Comparison of ENCODE assay signal across 15 cellular contexts in the genomic region with DNA sequence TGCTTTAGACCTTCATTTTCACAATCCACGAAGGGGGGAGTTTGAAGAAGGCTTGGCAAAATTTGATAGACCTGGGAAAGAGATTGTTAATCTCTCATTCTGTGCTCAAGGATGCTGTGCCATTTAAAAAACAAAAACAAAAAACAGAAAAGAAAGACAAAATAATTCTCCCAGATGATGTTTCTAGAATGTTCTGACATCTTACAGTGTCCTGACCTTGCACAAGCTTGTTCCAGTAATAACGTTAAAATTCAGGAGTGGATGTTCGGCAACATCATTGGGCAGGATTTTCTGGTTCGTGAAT.
A peak's percentile ranks its signal among the peaks of the same experiment; 100 is the strongest.
DNase-seq lines count a peak whose midpoint lies in the region; ATAC-seq and TF ChIP-seq lines count a peak whose summit lies in the region.
"Had no signal": no experiment of that assay in that cellular context is flagged by ENCODE, and none has a peak within 500 bp of the region (broad histone marks: within the 10 kb centered on the region; RNA-seq: fewer than 3 reads in every experiment).

No MANE protein-coding gene starts in this region.

- H3K18ac ChIP-seq in trophoblast cell (ENCODE audit: low read length) = peak overlapping the region; percentile 55

- peak overlapping the region; percentile 50 for H2BK5ac ChIP-seq in trophoblast cell (ENCODE audit: low read depth, low read length, poor library complexity)

- H3K9ac ChIP-seq in HUES64 (ENCODE audit: low read depth, low read length) (no peak overlapping the region), trophoblast cell (ENCODE audit: low read length) (no peak overlapping the region), MM.1S (ENCODE audit: low read length) (no peak overlapping the region)

- H3K4me3 ChIP-seq in AG04450 (ENCODE audit: low read depth, low read length) (no peak overlapping the region), HUES64 (ENCODE audit: low read length) (no peak overlapping the region), breast epithelium (no peak overlapping the region), trophoblast cell (ENCODE audit: low read depth, low read length) (no peak overlapping the region), MM.1S (ENCODE audit: low read length) (no peak overlapping the region)
- H3K4me3 ChIP-seq: left lung, SK-N-MC had no signal

- no peaks in the 10 kb centered on the region for H3F3A ChIP-seq in MM.1S (ENCODE audit: insufficient read depth, low read length)

- CTCF ChIA-PET in AG04450 (lab: Charles Lee) = no interaction called here

- H4K8ac ChIP-seq in trophoblast cell (ENCODE audit: low read depth, low read length) = peak overlapping the region; percentile 6

- peak overlapping the region; percentile 64 for H2BK120ac ChIP-seq in trophoblast cell (ENCODE audit: insufficient read depth, low read length, poor library complexity)

- H3K4me2 ChIP-seq in trophoblast cell (ENCODE audit: low read length) = no peak overlapping the region
- no peak overlapping the region for H3K4me2 ChIP-seq in MM.1S (ENCODE audit: low read depth, low read length)

- H3K36me3 ChIP-seq in HUES64 (ENCODE audit: insufficient read depth, low read length) (no peaks in the 10 kb centered on the region), breast epithelium (no peaks in the 10 kb centered on the region), trophoblast cell (ENCODE audit: control insufficient read depth in 1 of 2, insufficient read depth in 2 of 2, low read length in 2 of 2) (no peaks in the 10 kb centered on the region), MM.1S (replicated peaks; ENCODE audit: insufficient read depth, low read length) (no peaks in the 10 kb centered on the region)
- H3K36me3 ChIP-seq: BE2C, left lung had no signal

- H3K4ac ChIP-seq in trophoblast cell (ENCODE audit: low read depth, low read length) = peak overlapping the region; percentile 42

- H3K27me3 ChIP-seq in AG04450 (ENCODE audit: control insufficient read depth, insufficient read depth, low read length) = no peaks in the 10 kb centered on the region
- H3K27me3 ChIP-seq in HUES64 (ENCODE audit: insufficient read depth, low read length) = no peaks in the 10 kb centered on the region; the same call in 1 of the 2 replicates
- H3K27me3 ChIP-seq in breast epithelium = no peaks in the 10 kb centered on the region
- H3K27me3 ChIP-seq in trophoblast cell (ENCODE audit: insufficient read depth, low read length) = no peaks in the 10 kb centered on the region
- H3K27me3 ChIP-seq in MM.1S (replicated peaks; ENCODE audit: insufficient read depth, low read length) = no peaks in the 10 kb centered on the region
- H3K27me3 ChIP-seq: BE2C, left lung had no signal

- peak overlapping the region; percentile 53 for H4K91ac ChIP-seq in trophoblast cell (ENCODE audit: low read depth, low read length)

- H2BK12ac ChIP-seq in trophoblast cell (ENCODE audit: low read length) = peak overlapping the region; percentile 55

- H3K14ac ChIP-seq in trophoblast cell (ENCODE audit: low read length) = peak overlapping the region; percentile 38

- WGBS in HUES64 = 84% methylated on average over 3 of the region's 4 CpGs
- no CpG with 5 or more reads among the region's 4 CpGs for WGBS in trophoblast cell (ENCODE audit: extremely low coverage, insufficient coverage, insufficient read length)

- H2AK5ac ChIP-seq in trophoblast cell (ENCODE audit: low read length) = no peak overlapping the region

- TF ChIP-seq POLR2A in breast epithelium (IDR thresholded peaks at IDR 0.05) = no peak

- H3K27ac ChIP-seq in AG04450 (ENCODE audit: low read depth, low read length) (peak overlapping the region; percentile 89), HUES64 (ENCODE audit: low read depth, low read length) (peak overlapping the region; percentile 61), breast epithelium (peak overlapping the region; percentile 42 to 92), trophoblast cell (ENCODE audit: low read depth, low read length) (peak overlapping the region; percentile 7), MM.1S (ENCODE audit: low read length) (no peak overlapping the region)
- H3K27ac ChIP-seq: SK-N-MC had no signal

- no peak overlapping the region for H2AFZ ChIP-seq in trophoblast cell (ENCODE audit: insufficient read depth, low read length, poor library complexity)
- H2AFZ ChIP-seq in MM.1S (ENCODE audit: low read length) = no peak overlapping the region

- ATAC-seq in GM21381 (IDR thresholded peaks at IDR 0.05; ENCODE audit: unreplicated experiment) (no peak), GM18511 (IDR thresholded peaks at IDR 0.05; ENCODE audit: unreplicated experiment) (no peak)
- ATAC-seq: left lung had no signal

- H3K79me2 ChIP-seq in trophoblast cell (ENCODE audit: control insufficient read depth, insufficient read depth, low read length, poor library complexity) (peaks cover 6% of the 10 kb centered on the region), MM.1S (ENCODE audit: low read length) (peaks cover 34% of the 10 kb centered on the region)

- peaks cover 82% of the 10 kb centered on the region for H3K4me1 ChIP-seq in HUES64 (ENCODE audit: insufficient read depth, low read length)
- peaks cover 28 to 31% of the 10 kb centered on the region in 2 donors for H3K4me1 ChIP-seq in breast epithelium
- H3K4me1 ChIP-seq in trophoblast cell (ENCODE audit: control insufficient read depth in 1 of 2, insufficient read depth in 2 of 2, low read length in 2 of 2) = peaks cover 62 to 71% of the 10 kb centered on the region in 2 experiments
- no peaks in the 10 kb centered on the region for H3K4me1 ChIP-seq in MM.1S (ENCODE audit: low read length)
- H3K4me1 ChIP-seq: BE2C had no signal

- H3K9me2 ChIP-seq in MM.1S (replicated peaks; ENCODE audit: insufficient read depth, low read length) = no peaks in the 10 kb centered on the region

- peaks cover 54% of the 10 kb centered on the region for H3K79me1 ChIP-seq in trophoblast cell (ENCODE audit: low read length)

- no peak overlapping the region for H3K23ac ChIP-seq in trophoblast cell (ENCODE audit: low read length)

- POLR2A ChIA-PET in AG04450 (lab: Yijun Ruan, JAX) = interaction anchor here (0.5 to 2.9 kb wide), 5 partner anchors 10 to 36 kb away, joined by 3 to 11 read pairs (median 5); no protein-coding TSS in a partner anchor

- no peaks in the 10 kb centered on the region for H4K20me1 ChIP-seq in MM.1S (ENCODE audit: insufficient read depth, low read length)

- TF ChIP-seq CTCF in AG04450 (IDR thresholded peaks at IDR 0.05; ENCODE audit: low read depth, low read length) (no peak), breast epithelium (IDR thresholded peaks at IDR 0.05) (no peak), MM.1S (IDR thresholded peaks at IDR 0.05; ENCODE audit: low read length) (no peak)

- intact Hi-C loops in breast epithelium (cut with DNase I; ENCODE audit: low total_unique reads) = no loop called here

- no peak overlapping the region for H4K12ac ChIP-seq in trophoblast cell (ENCODE audit: low read depth, low read length)

- H3K9me3 ChIP-seq in AG04450 (ENCODE audit: control insufficient read depth, insufficient read depth, low read length) = no peaks in the 10 kb centered on the region
- no peaks in the 10 kb centered on the region for H3K9me3 ChIP-seq in HUES64 (ENCODE audit: insufficient read depth, low read depth, low read length)
- H3K9me3 ChIP-seq in breast epithelium = no peaks in the 10 kb centered on the region
- no peaks in the 10 kb centered on the region for H3K9me3 ChIP-seq in trophoblast cell (ENCODE audit: insufficient read depth, low read depth, low read length)
- H3K9me3 ChIP-seq in MM.1S (replicated peaks; ENCODE audit: insufficient read depth, low read length) = no peaks in the 10 kb centered on the region
- H3K9me3 ChIP-seq: BE2C, left lung had no signal

- DNase-seq in AG04450 (ENCODE audit: low read depth, low spot score) (no peak), breast epithelium (ENCODE audit: low spot score in 2 of 2) (no peak), trophoblast cell (no peak), MM.1S (no peak), NCI-H1092 treated with DMSO at 0.1 percent for 48 hours (lab: John Stamatoyannopoulos, UW) (no peak)
- DNase-seq: activated CD4-positive, alpha-beta T cell treated with anti-CD3 and anti-CD28 coated beads for 1 hour; activated T-cell treated with anti-CD3 and anti-CD28 coated beads, Interleukin-2, amount 50 U/mL, for 72 hours; BE2C; effector memory CD4-positive, alpha-beta T cell; left lung; NCI-H1436 had no signal
